In genomic region chr6:82872092-82872635, GRCh38 we compare ENCODE assay signal across 31 cellular contexts.
A peak's percentile ranks its signal among the peaks of the same experiment; 100 is the strongest.
DNase-seq lines count a peak whose midpoint lies in the region; ATAC-seq, FAIRE-seq and TF ChIP-seq lines count a peak whose summit lies in the region.
"Had no signal": no experiment of that assay in that cellular context is flagged by ENCODE, and none has a peak within 500 bp of the region (broad histone marks: within the 10 kb centered on the region; RNA-seq: fewer than 3 reads in every experiment).

No MANE protein-coding gene starts in this region.

- TF ChIP-seq RAD21 in HepG2 (CRISPR knock-in tag; IDR thresholded peaks at IDR 0.05): no peak

- no peaks in the 10 kb centered on the region for H3K9me3 ChIP-seq in hepatocyte (ENCODE audit: low read depth)
- no peaks in the 10 kb centered on the region for H3K9me3 ChIP-seq in HepG2 (ENCODE audit: low read length)
- H3K9me3 ChIP-seq in tibial nerve: no peaks in the 10 kb centered on the region
- H3K9me3 ChIP-seq: BE2C, Peyer's patch had no signal

- H3K27ac ChIP-seq in hepatocyte (peak overlapping the region; percentile 12), HepG2 (ENCODE audit: extremely low read length, insufficient read depth, low read length) (no peak overlapping the region), tibial nerve (no peak overlapping the region)
- H3K27ac ChIP-seq: Peyer's patch, SK-N-MC had no signal

- TF ChIP-seq CTCF in bronchial epithelial cell (IDR thresholded peaks at IDR 0.05; ENCODE audit: insufficient read depth, low read length, severe bottlenecking) (no peak), hepatocyte (IDR thresholded peaks at IDR 0.05; ENCODE audit: poor library complexity) (no peak), HepG2 (CRISPR knock-in tag; IDR thresholded peaks at IDR 0.05) (no peak), tibial nerve (IDR thresholded peaks at IDR 0.05) (no peak)

- no TSS peak for BruUV-seq in HepG2 (replicated peaks; lab: Mats Ljungman, UMichigan)

- ATAC-seq in HepG2: peak; percentile 96
- no peak for ATAC-seq in stimulated activated effector memory CD8-positive, alpha-beta T cell treated with anti-CD3 and anti-CD28 coated beads, Interleukin-12 subunit alpha, Interleukin-12 subunit beta, amount 100 ng/mL, for 72 hours
- ATAC-seq in HG03025 (IDR thresholded peaks at IDR 0.05; ENCODE audit: low FRiP score, unreplicated experiment): no peak

- in situ Hi-C loops in HepG2 (cut with HindIII; ENCODE audit: extremely low pct_ligation_motif_present, low pct_unique_long_range_greater_than_20kb): no loop called here

- H3K4me3 Mint-ChIP-seq in stimulated activated effector memory CD8-positive, alpha-beta T cell treated with anti-CD3 and anti-CD28 coated beads, Interleukin-12 subunit alpha, Interleukin-12 subunit beta, amount 100 ng/mL, for 72 hours: no peak overlapping the region
- H3K4me3 Mint-ChIP-seq in activated naive CD8-positive, alpha-beta T cell treated with anti-CD3 and anti-CD28 coated beads for 36 hours: no peak overlapping the region
- H3K4me3 Mint-ChIP-seq: CD14-positive monocyte; CD8-positive, alpha-beta memory T cell had no signal

- POLR2A ChIA-PET in HepG2 (lab: Yijun Ruan, JAX): no interaction called here

- no peaks in the 10 kb centered on the region for H3K36me3 Mint-ChIP-seq in stimulated activated effector memory CD8-positive, alpha-beta T cell treated with anti-CD3 and anti-CD28 coated beads, Interleukin-12 subunit alpha, Interleukin-12 subunit beta, amount 100 ng/mL, for 72 hours
- H3K36me3 Mint-ChIP-seq in activated naive CD8-positive, alpha-beta T cell treated with anti-CD3 and anti-CD28 coated beads for 36 hours: no peaks in the 10 kb centered on the region
- H3K36me3 Mint-ChIP-seq: CD14-positive monocyte; CD8-positive, alpha-beta memory T cell had no signal

- DNase-seq in ELR (ENCODE audit: low read depth) (peak; percentile 12), bronchial epithelial cell (ENCODE audit: low read depth) (peak; percentile 59), hepatocyte (ENCODE audit: low spot score) (peak; percentile 22), HepG2 (ENCODE audit: low spot score) (peak; percentile 41), tibial nerve (ENCODE audit: low spot score in 2 of 2) (no peak)
- no peak for DNase-seq in stimulated activated effector memory CD8-positive, alpha-beta T cell treated with anti-CD3 and anti-CD28 coated beads, Interleukin-12 subunit alpha, Interleukin-12 subunit beta, amount 100 ng/mL, for 72 hours (ENCODE audit: low spot score in 2 of 2)
- DNase-seq in activated naive CD8-positive, alpha-beta T cell treated with anti-CD3 and anti-CD28 coated beads for 36 hours: no peak
- DNase-seq: 8988T; ACHN; BE2C; CD8-positive, alpha-beta memory T cell; DMS 273 treated with DMSO at 0.1 percent for 48 hours; DMS79; EL; GF-D8; KBM-7; MM.1S; NCI-H1417; NCI-H1694 treated with DMSO at 0.1 percent for 48 hours; NCI-H2081; NCI-H2227 treated with DMSO at 0.1 percent for 48 hours; NCI-H526 treated with DMSO at 0.1 percent for 48 hours; Peyer's patch; SIG-M5 had no signal

- intact Hi-C loops in HepG2 (cut with micrococcal nuclease; ENCODE audit: unreplicated experiment): no loop called here

- no peak overlapping the region for H3K9ac ChIP-seq in HepG2 (ENCODE audit: insufficient read depth, low read depth, low read length)

- 78% methylated on average over 2 of the region's 2 CpGs for WGBS in hepatocyte (ENCODE audit: low lambda C conversion rate, missing lambda C conversion rate)
- 12% methylated on average over 2 of the region's 2 CpGs for WGBS in HepG2 (ENCODE audit: low lambda C conversion rate)
- WGBS in tibial nerve, 2 donors: 93 to 98% methylated on average over 2 of the region's 2 CpGs

- H3K27me3 Mint-ChIP-seq in activated naive CD8-positive, alpha-beta T cell treated with anti-CD3 and anti-CD28 coated beads for 36 hours: no peaks in the 10 kb centered on the region

- H3K4me2 ChIP-seq in hepatocyte: no peak overlapping the region
- no peak overlapping the region for H3K4me2 ChIP-seq in HepG2 (ENCODE audit: low read depth, low read length)

- H3K79me2 ChIP-seq in hepatocyte (no peaks in the 10 kb centered on the region), HepG2 (ENCODE audit: insufficient read depth, low read length) (no peaks in the 10 kb centered on the region)

- no peaks in the 10 kb centered on the region for H3K9me3 Mint-ChIP-seq in stimulated activated effector memory CD8-positive, alpha-beta T cell treated with anti-CD3 and anti-CD28 coated beads, Interleukin-12 subunit alpha, Interleukin-12 subunit beta, amount 100 ng/mL, for 72 hours
- H3K9me3 Mint-ChIP-seq in activated naive CD8-positive, alpha-beta T cell treated with anti-CD3 and anti-CD28 coated beads for 36 hours: no peaks in the 10 kb centered on the region
- H3K9me3 Mint-ChIP-seq: CD8-positive, alpha-beta memory T cell had no signal

- H3K27ac Mint-ChIP-seq in stimulated activated effector memory CD8-positive, alpha-beta T cell treated with anti-CD3 and anti-CD28 coated beads, Interleukin-12 subunit alpha, Interleukin-12 subunit beta, amount 100 ng/mL, for 72 hours: no peak overlapping the region
- H3K27ac Mint-ChIP-seq in activated naive CD8-positive, alpha-beta T cell treated with anti-CD3 and anti-CD28 coated beads for 36 hours: no peak overlapping the region
- H3K27ac Mint-ChIP-seq: CD8-positive, alpha-beta memory T cell had no signal

- peaks cover 7% of the 10 kb centered on the region for H3K4me1 ChIP-seq in hepatocyte (ENCODE audit: insufficient read depth)
- peaks cover 23% of the 10 kb centered on the region for H3K4me1 ChIP-seq in HepG2 (ENCODE audit: insufficient read depth, low read length)
- peaks cover 0 to 3% (median 0%) of the 10 kb centered on the region in 4 donors for H3K4me1 ChIP-seq in tibial nerve
- H3K4me1 ChIP-seq: BE2C, Peyer's patch had no signal

- no peaks in the 10 kb centered on the region for H3K4me1 Mint-ChIP-seq in stimulated activated effector memory CD8-positive, alpha-beta T cell treated with anti-CD3 and anti-CD28 coated beads, Interleukin-12 subunit alpha, Interleukin-12 subunit beta, amount 100 ng/mL, for 72 hours
- no peaks in the 10 kb centered on the region for H3K4me1 Mint-ChIP-seq in activated naive CD8-positive, alpha-beta T cell treated with anti-CD3 and anti-CD28 coated beads for 36 hours
- H3K4me1 Mint-ChIP-seq: CD14-positive monocyte; CD8-positive, alpha-beta memory T cell had no signal

- TF ChIP-seq POLR2A in HepG2 (IDR thresholded peaks at IDR 0.05; ENCODE audit: insufficient read depth in 1 of 2, low read depth in 2 of 2, low read length in 2 of 2) (no peak), tibial nerve (IDR thresholded peaks at IDR 0.05) (no peak)

- no peak for FAIRE-seq in bronchial epithelial cell (lab: Jason Lieb, UNC)
- FAIRE-seq in HepG2 (lab: Jason Lieb, UNC): peak; percentile 70
- FAIRE-seq: GM12891, GM19239, H54, HTR-8/SVneo had no signal

- no peaks in the 10 kb centered on the region for H3K27me3 ChIP-seq in bronchial epithelial cell (ENCODE audit: control insufficient read depth, insufficient read depth, low read length)
- H3K27me3 ChIP-seq in hepatocyte: no peaks in the 10 kb centered on the region
- H3K27me3 ChIP-seq in HepG2 (ENCODE audit: control insufficient read depth in 1 of 2, insufficient read depth in 2 of 2, low read length in 2 of 2): no peaks in the 10 kb centered on the region
- no peaks in the 10 kb centered on the region for H3K27me3 ChIP-seq in tibial nerve
- H3K27me3 ChIP-seq: BE2C, Peyer's patch had no signal

- H3K4me3 ChIP-seq in bronchial epithelial cell (ENCODE audit: low read depth, low read length) (no peak overlapping the region), hepatocyte (no peak overlapping the region), HepG2 (replicated peaks in 1 of 3; ENCODE audit: insufficient read depth in 1 of 3, low read depth in 2 of 3, low read length in 3 of 3) (no peak overlapping the region), tibial nerve (no peak overlapping the region)
- H3K4me3 ChIP-seq: Peyer's patch, SK-N-MC had no signal

- no peaks in the 10 kb centered on the region for H3K9me2 ChIP-seq in hepatocyte (replicated peaks; ENCODE audit: insufficient read depth)

- no peaks in the 10 kb centered on the region for H3K36me3 ChIP-seq in bronchial epithelial cell (ENCODE audit: control insufficient read depth, insufficient read depth, low read length)
- no peaks in the 10 kb centered on the region for H3K36me3 ChIP-seq in hepatocyte (replicated peaks; ENCODE audit: insufficient read depth, low read depth)
- H3K36me3 ChIP-seq in HepG2 (replicated peaks in 1 of 2; ENCODE audit: control insufficient read depth in 1 of 2, insufficient read depth in 2 of 2, low read length in 2 of 2): no peaks in the 10 kb centered on the region
- no peaks in the 10 kb centered on the region for H3K36me3 ChIP-seq in tibial nerve
- H3K36me3 ChIP-seq: BE2C, Peyer's patch had no signal

- CTCF ChIA-PET in HepG2 (lab: Yijun Ruan, JAX; ENCODE audit: low intra/inter-chr PET ratio, low total read pairs): no interaction called here

- H4K20me1 ChIP-seq in hepatocyte (ENCODE audit: insufficient read depth, poor library complexity, severe bottlenecking) (no peaks in the 10 kb centered on the region), HepG2 (ENCODE audit: insufficient read depth, low read length) (no peaks in the 10 kb centered on the region)

- TF ChIP-seq EP300 in HepG2 (IDR thresholded peaks at IDR 0.05; ENCODE audit: low read depth in 2 of 2, low read length in 2 of 2) (no peak), HepG2 (CRISPR knock-in tag; IDR thresholded peaks at IDR 0.05; ENCODE audit: borderline replicate concordance) (no peak), tibial nerve (IDR thresholded peaks at IDR 0.05) (no peak)

- no peak overlapping the region for H2AFZ ChIP-seq in hepatocyte
- H2AFZ ChIP-seq in HepG2 (ENCODE audit: low read length): no peak overlapping the region

Comparison
In these comparisons a context has a peak if more than half of its experiments do, and no peak if none do; other contexts are left out.
1. DNase-seq: peak in ELR (single experiment), bronchial epithelial cell (single experiment), hepatocyte (single experiment) and HepG2 (single experiment); none in stimulated activated effector memory CD8-positive, alpha-beta T cell treated with anti-CD3 and anti-CD28 coated beads, Interleukin-12 subunit alpha, Interleukin-12 subunit beta, amount 100 ng/mL, for 72 hours (0 of 2), activated naive CD8-positive, alpha-beta T cell treated with anti-CD3 and anti-CD28 coated beads for 36 hours (single experiment) and tibial nerve (0 of 2).